ENCODE assay signal across 10 cellular contexts in genomic region chr9:120869726-120870125, GRCh38. TPM values are rescaled to one million over a fixed set of nuclear protein-coding genes. Genes with fewer than 3 reads are reported as not detected.
DNase-seq lines count a peak whose midpoint lies in the region; ATAC-seq, FAIRE-seq and TF ChIP-seq lines count a peak whose summit lies in the region.
"Had no signal": no experiment of that assay in that cellular context is flagged by ENCODE, and none has a peak within 500 bp of the region (broad histone marks: within the 10 kb centered on the region; RNA-seq: fewer than 3 reads in every experiment).

No MANE protein-coding gene starts in this region.

- no peak for FAIRE-seq in kidney (lab: Jason Lieb, UNC)

- H3K4me3 Mint-ChIP-seq in T-helper 1 cell treated with Interleukin-12 subunit alpha and Interleukin-12 subunit beta and Interleukin-4 antibody, amounts not matched to agents 30 μg/mL and 1 μg/mL, for 36 hours = peak overlapping the region; percentile 85
- peak overlapping the region; percentile 82 for H3K4me3 Mint-ChIP-seq in activated T-helper 2 cell treated with anti-CD3 and anti-CD28 coated beads, Interferon-gamma antibody, Interleukin-2, Interleukin-4, amounts not matched to agents 10 μg/mL and 5 μg/mL and 100 μg/mL, durations not matched to agents 14 hours and 24 hours and 36 hours (ENCODE audit: low read depth)
- H3K4me3 Mint-ChIP-seq in glutamatergic neuron (ENCODE audit: unreplicated experiment) = no peak overlapping the region

- H3K36me3 ChIP-seq in kidney (ENCODE audit: control insufficient read depth in 1 of 2, insufficient read depth in 2 of 2, low read length in 2 of 2) (no peaks in the 10 kb centered on the region), stomach (peaks cover 3 to 58% (median 36%) of the 10 kb centered on the region in 4 donors)

- no peak overlapping the region for H3K9ac ChIP-seq in kidney (ENCODE audit: low read length in 2 of 2)

- no peaks in the 10 kb centered on the region for H3K27me3 ChIP-seq in stomach

- H3K27ac ChIP-seq in kidney (ENCODE audit: low read depth in 2 of 2, low read length in 2 of 2) (no peak overlapping the region), stomach (peak overlapping the region in 4 of 5 donors; percentile 89 to 92 (median 90))

- H3K4me1 ChIP-seq in kidney (ENCODE audit: control insufficient read depth in 1 of 2, insufficient read depth in 1 of 2, low read depth in 1 of 2, low read length in 2 of 2) (peaks cover 3 to 4% of the 10 kb centered on the region in 2 donors), stomach (peaks cover 13 to 28% (median 19%) of the 10 kb centered on the region in 4 donors)

- no peak for ATAC-seq in GM21528 (IDR thresholded peaks at IDR 0.05; ENCODE audit: low FRiP score, unreplicated experiment)

- H3K27me3 Mint-ChIP-seq in T-helper 1 cell treated with Interleukin-12 subunit alpha and Interleukin-12 subunit beta and Interleukin-4 antibody, amounts not matched to agents 30 μg/mL and 1 μg/mL, for 36 hours (ENCODE audit: low read depth) = no peaks in the 10 kb centered on the region
- H3K27me3 Mint-ChIP-seq in activated T-helper 2 cell treated with anti-CD3 and anti-CD28 coated beads, Interferon-gamma antibody, Interleukin-2, Interleukin-4, amounts not matched to agents 10 μg/mL and 5 μg/mL and 100 μg/mL, durations not matched to agents 14 hours and 24 hours and 36 hours (ENCODE audit: low read depth) = no peaks in the 10 kb centered on the region
- peaks cover 3% of the 10 kb centered on the region for H3K27me3 Mint-ChIP-seq in glutamatergic neuron (ENCODE audit: unreplicated experiment)

- H3K9me3 Mint-ChIP-seq in T-helper 1 cell treated with Interleukin-12 subunit alpha and Interleukin-12 subunit beta and Interleukin-4 antibody, amounts not matched to agents 30 μg/mL and 1 μg/mL, for 36 hours = no peaks in the 10 kb centered on the region
- H3K9me3 Mint-ChIP-seq in activated T-helper 2 cell treated with anti-CD3 and anti-CD28 coated beads, Interferon-gamma antibody, Interleukin-2, Interleukin-4, amounts not matched to agents 10 μg/mL and 5 μg/mL and 100 μg/mL, durations not matched to agents 14 hours and 24 hours and 36 hours = no peaks in the 10 kb centered on the region
- peaks cover 4% of the 10 kb centered on the region for H3K9me3 Mint-ChIP-seq in glutamatergic neuron (ENCODE audit: unreplicated experiment)

- peak overlapping the region; percentile 59 for H3K27ac Mint-ChIP-seq in T-helper 1 cell treated with Interleukin-12 subunit alpha and Interleukin-12 subunit beta and Interleukin-4 antibody, amounts not matched to agents 30 μg/mL and 1 μg/mL, for 36 hours
- peak overlapping the region; percentile 91 for H3K27ac Mint-ChIP-seq in activated T-helper 2 cell treated with anti-CD3 and anti-CD28 coated beads, Interferon-gamma antibody, Interleukin-2, Interleukin-4, amounts not matched to agents 10 μg/mL and 5 μg/mL and 100 μg/mL, durations not matched to agents 14 hours and 24 hours and 36 hours
- no peak overlapping the region for H3K27ac Mint-ChIP-seq in glutamatergic neuron (ENCODE audit: unreplicated experiment)

- TF ChIP-seq CTCF in kidney (IDR thresholded peaks at IDR 0.05; ENCODE audit: borderline replicate concordance, extremely low read depth, insufficient read depth) (no peak), stomach (IDR thresholded peaks at IDR 0.05) (no peak), glutamatergic neuron (IDR thresholded peaks at IDR 0.05; ENCODE audit: partially characterized antibody, unreplicated experiment) (no peak)

- DNase-seq in T-helper 1 cell (no peak), kidney (peak; percentile 83), stomach (no peak), UCSD-AML1 (lab: John Stamatoyannopoulos, UW; ENCODE audit: unreplicated experiment) (no peak), glutamatergic neuron (no peak)
- DNase-seq in activated T-helper 2 cell treated with anti-CD3 and anti-CD28 coated beads, Interferon-gamma antibody, Interleukin-2, Interleukin-4, amounts not matched to agents 10 μg/mL and 5 μg/mL and 100 μg/mL, durations not matched to agents 14 hours and 24 hours and 36 hours (ENCODE audit: low spot score) = no peak
- DNase-seq: activated gamma-delta T cell, NCI-H1105 treated with DMSO at 0.1 percent for 48 hours had no signal

- no peak for TF ChIP-seq EP300 in stomach (IDR thresholded peaks at IDR 0.05)

- intact Hi-C loops in activated T-helper 2 cell treated with anti-CD3 and anti-CD28 coated beads, Interferon-gamma antibody, Interleukin-2, Interleukin-4, amounts not matched to agents 10 μg/mL and 5 μg/mL and 100 μg/mL, durations not matched to agents 14 hours and 24 hours and 36 hours (cut with micrococcal nuclease) = loop anchor here (2.0 kb wide), 1 partner anchor 57 kb away; the partner anchor contains the start of gene TRAF1
- intact Hi-C loops in kidney (cut with DNase I) (no loop called here), stomach (cut with DNase I; ENCODE audit: low total_unique reads) (loop anchor here (10.0 kb wide), 1 partner anchor 55 kb away; the partner anchor contains the start of gene TRAF1)

- no peaks in the 10 kb centered on the region for H3K9me3 ChIP-seq in kidney (ENCODE audit: control insufficient read depth in 1 of 2, low read length in 2 of 2)
- H3K9me3 ChIP-seq in stomach = no peaks in the 10 kb centered on the region

- TF ChIP-seq POLR2A in stomach (IDR thresholded peaks at IDR 0.05) = no peak

- peaks cover 44% of the 10 kb centered on the region for H3K4me1 Mint-ChIP-seq in T-helper 1 cell treated with Interleukin-12 subunit alpha and Interleukin-12 subunit beta and Interleukin-4 antibody, amounts not matched to agents 30 μg/mL and 1 μg/mL, for 36 hours (ENCODE audit: low read depth)
- peaks cover 52% of the 10 kb centered on the region for H3K4me1 Mint-ChIP-seq in activated T-helper 2 cell treated with anti-CD3 and anti-CD28 coated beads, Interferon-gamma antibody, Interleukin-2, Interleukin-4, amounts not matched to agents 10 μg/mL and 5 μg/mL and 100 μg/mL, durations not matched to agents 14 hours and 24 hours and 36 hours (ENCODE audit: low read depth)
- peaks cover 4% of the 10 kb centered on the region for H3K4me1 Mint-ChIP-seq in glutamatergic neuron (ENCODE audit: low read depth, unreplicated experiment)

- H3K36me3 Mint-ChIP-seq in T-helper 1 cell treated with Interleukin-12 subunit alpha and Interleukin-12 subunit beta and Interleukin-4 antibody, amounts not matched to agents 30 μg/mL and 1 μg/mL, for 36 hours (ENCODE audit: low read depth) = peaks cover 55% of the 10 kb centered on the region
- peaks cover 74% of the 10 kb centered on the region for H3K36me3 Mint-ChIP-seq in activated T-helper 2 cell treated with anti-CD3 and anti-CD28 coated beads, Interferon-gamma antibody, Interleukin-2, Interleukin-4, amounts not matched to agents 10 μg/mL and 5 μg/mL and 100 μg/mL, durations not matched to agents 14 hours and 24 hours and 36 hours (ENCODE audit: low read depth)
- H3K36me3 Mint-ChIP-seq in glutamatergic neuron (ENCODE audit: unreplicated experiment) = no peaks in the 10 kb centered on the region

- 85 to 94% (median 91%) methylated on average over 10 of the region's 10 CpGs for WGBS in stomach, 5 donors

- H3K4me3 ChIP-seq in kidney (ENCODE audit: low read length in 2 of 2) (no peak overlapping the region), stomach (peak overlapping the region in 1 of 4 donors; percentile 50)

RNA-seq across cellular contexts. Expression of gene PHF19, which starts 7.3 kb away (rescaled TPM):
- total RNA-seq in activated T-helper 2 cell treated with anti-CD3 and anti-CD28 coated beads, Interferon-gamma antibody, Interleukin-2, Interleukin-4, amounts not matched to agents 10 μg/mL and 5 μg/mL and 100 μg/mL, durations not matched to agents 14 hours and 24 hours and 36 hours = 167 and 170 TPM in 2 replicates
- total RNA-seq in kidney (17.4 TPM), stomach (100 to 1,000 TPM in 1 of 5 donors, 10 to 100 TPM in 4; 13.3 to 251 (median 26.8) TPM), glutamatergic neuron (ENCODE audit: unreplicated experiment) (18.9 TPM)
- polyA plus RNA-seq in kidney (ENCODE audit: insufficient read depth, low read depth, low replicate concordance) (6.9 TPM), stomach (10 to 100 TPM; 10.7 to 28.3 (median 27.6) TPM)

RNA-seq across cellular contexts. Expression of gene PSMD5, which starts 27.0 kb away (rescaled TPM):
- 61.8 and 67.9 TPM in 2 replicates for total RNA-seq in activated T-helper 2 cell treated with anti-CD3 and anti-CD28 coated beads, Interferon-gamma antibody, Interleukin-2, Interleukin-4, amounts not matched to agents 10 μg/mL and 5 μg/mL and 100 μg/mL, durations not matched to agents 14 hours and 24 hours and 36 hours
- total RNA-seq in kidney (38.3 TPM), stomach (10 to 100 TPM; 18.8 to 39.1 (median 28.4) TPM), glutamatergic neuron (ENCODE audit: unreplicated experiment) (48.5 TPM)
- polyA plus RNA-seq in kidney (ENCODE audit: insufficient read depth, low read depth, low replicate concordance) (17.1 TPM), stomach (10 to 100 TPM; 14.8 to 18.5 (median 15.7) TPM)

RNA-seq across cellular contexts. Expression of gene TRAF1, which starts 56.9 kb away (rescaled TPM):
- total RNA-seq in activated T-helper 2 cell treated with anti-CD3 and anti-CD28 coated beads, Interferon-gamma antibody, Interleukin-2, Interleukin-4, amounts not matched to agents 10 μg/mL and 5 μg/mL and 100 μg/mL, durations not matched to agents 14 hours and 24 hours and 36 hours = 164 TPM in 2 replicates
- 10.9 TPM for total RNA-seq in kidney
- polyA plus RNA-seq in kidney (ENCODE audit: insufficient read depth, low read depth, low replicate concordance) = 3.1 TPM
- 10 to 100 TPM in 1 of 5 donors, 1 to 10 TPM in 3, under 1 TPM in 1; 0.58 to 10.3 (median 2.8) TPM for total RNA-seq in stomach
- polyA plus RNA-seq in stomach = 1 to 10 TPM; 2.3 to 6.8 (median 3.7) TPM
- 1.6 TPM for total RNA-seq in glutamatergic neuron (ENCODE audit: unreplicated experiment)

Comparison
In these comparisons a context has a peak if more than half of its experiments do, and no peak if none do; other contexts are left out.
1. H3K27ac ChIP-seq: peak in stomach (4 of 5); none in kidney (0 of 2).
2. RNA of gene TRAF1, which starts 56.9 kb away (total RNA-seq): 164 TPM in activated T-helper 2 cell treated with anti-CD3 and anti-CD28 coated beads, Interferon-gamma antibody, Interleukin-2, Interleukin-4, amounts not matched to agents 10 μg/mL and 5 μg/mL and 100 μg/mL, durations not matched to agents 14 hours and 24 hours and 36 hours; 10.9 TPM in kidney (single experiment), 0.58 to 10.3 TPM in stomach and 1.6 TPM in glutamatergic neuron (single experiment); every median in the first group is over 10 times any median in the second.